In genomic region chr2:55282110-55282917, GRCh38 we compare ENCODE assay signal across 8 cellular contexts. TPM values are rescaled to one million over a fixed set of nuclear protein-coding genes. Genes with fewer than 3 reads are reported as not detected.
A peak's percentile ranks its signal among the peaks of the same experiment; 100 is the strongest.
DNase-seq lines count a peak whose midpoint lies in the region; ATAC-seq and TF ChIP-seq lines count a peak whose summit lies in the region.

No MANE protein-coding gene starts in this region.

- BruUV-seq in A673 (replicated peaks; lab: Mats Ljungman, UMichigan), result no TSS peak

- intact Hi-C loops in A673 (cut with micrococcal nuclease; ENCODE audit: unreplicated experiment), result loop anchor here (10.0 kb wide), 2 partner anchors 132 to 232 kb away; partner anchors contain the start of genes CCDC88A and CFAP36

- peak; percentile 91 for DNase-seq in A673 (ENCODE audit: low spot score)
- DNase-seq in NCI-H2227 (lab: John Stamatoyannopoulos, UW; ENCODE audit: unreplicated experiment), result peak; percentile 93
- peak; percentile 70 for DNase-seq in cerebellar cortex (ENCODE audit: low spot score)
- peak; percentile 90 for DNase-seq in kidney tubule cell (ENCODE audit: low spot score)
- DNase-seq in stimulated activated CD4-positive, alpha-beta T cell treated with anti-CD3 and anti-CD28 coated beads, Interleukin-1b, Interleukin-23, amount 100 ng/mL, for 1 hour (ENCODE audit: low read depth in 2 of 2), result peak; percentile 68 to 73

- peak overlapping the region; percentile 61 for H3K4me3 ChIP-seq in A673 (ENCODE audit: low read depth, low read length, poor library complexity, severe bottlenecking)

- POLR2A ChIA-PET in A673 (lab: Charles Lee; ENCODE audit: low non-redundant PET), result no interaction called here

- peaks cover 3% of the 10 kb centered on the region for H3K4me1 ChIP-seq in A673 (ENCODE audit: insufficient read depth, low read length, poor library complexity, severe bottlenecking)

- peak overlapping the region; percentile 75 for H3K27ac ChIP-seq in A673 (ENCODE audit: low read depth, low read length, poor library complexity, severe bottlenecking)

- ATAC-seq in GM18867 (IDR thresholded peaks at IDR 0.05; ENCODE audit: unreplicated experiment) (peak; percentile 99), HG03097 (IDR thresholded peaks at IDR 0.05; ENCODE audit: low FRiP score, unreplicated experiment) (peak; percentile 98)
- peak; percentile 99 for ATAC-seq in activated CD4-positive, CD25-positive, alpha-beta regulatory T cell treated with anti-CD3 and anti-CD28 coated beads, Interleukin-2, amount 50 U/mL, for 24 hours

- no peaks in the 10 kb centered on the region for H3K36me3 ChIP-seq in A673 (ENCODE audit: insufficient read depth, low read length, poor library complexity, severe bottlenecking)

- no peak for TF ChIP-seq CTCF in A673 (conservative IDR thresholded peaks at IDR 0.05; ENCODE audit: low read depth, low read length)

- no peaks in the 10 kb centered on the region for H3K9me3 ChIP-seq in A673 (ENCODE audit: low read depth, low read length, poor library complexity, severe bottlenecking)

- CTCF ChIA-PET in A673 (lab: Charles Lee), result interaction anchor here (0.5 kb wide), 1 partner anchor 24 kb away, joined by 3 read pairs; no protein-coding TSS in a partner anchor

- H3K27me3 ChIP-seq in A673 (replicated peaks; ENCODE audit: insufficient read depth, low read depth, low read length, poor library complexity), result no peaks in the 10 kb centered on the region

RNA-seq across cellular contexts. Expression of gene MTIF2, which starts 13.3 kb away (rescaled TPM):
- total RNA-seq in A673 (2021), result 45.0 and 52.3 TPM in 2 replicates

RNA-seq across cellular contexts. Expression of gene RPS27A, which starts 49.8 kb away (rescaled TPM):
- 876 and 928 TPM in 2 replicates for total RNA-seq in A673 (2021)

RNA-seq across cellular contexts. Expression of gene CLHC1, which starts 50.2 kb away (rescaled TPM):
- 9.1 and 10.8 TPM in 2 replicates for total RNA-seq in A673 (2021)

Comparison
In these comparisons a context has a peak if more than half of its experiments do, and no peak if none do; other contexts are left out.
1. Peak in every context shown above with its lines: DNase-seq, ATAC-seq, H3K4me3 ChIP-seq and H3K27ac ChIP-seq.